In the genomic region with DNA sequence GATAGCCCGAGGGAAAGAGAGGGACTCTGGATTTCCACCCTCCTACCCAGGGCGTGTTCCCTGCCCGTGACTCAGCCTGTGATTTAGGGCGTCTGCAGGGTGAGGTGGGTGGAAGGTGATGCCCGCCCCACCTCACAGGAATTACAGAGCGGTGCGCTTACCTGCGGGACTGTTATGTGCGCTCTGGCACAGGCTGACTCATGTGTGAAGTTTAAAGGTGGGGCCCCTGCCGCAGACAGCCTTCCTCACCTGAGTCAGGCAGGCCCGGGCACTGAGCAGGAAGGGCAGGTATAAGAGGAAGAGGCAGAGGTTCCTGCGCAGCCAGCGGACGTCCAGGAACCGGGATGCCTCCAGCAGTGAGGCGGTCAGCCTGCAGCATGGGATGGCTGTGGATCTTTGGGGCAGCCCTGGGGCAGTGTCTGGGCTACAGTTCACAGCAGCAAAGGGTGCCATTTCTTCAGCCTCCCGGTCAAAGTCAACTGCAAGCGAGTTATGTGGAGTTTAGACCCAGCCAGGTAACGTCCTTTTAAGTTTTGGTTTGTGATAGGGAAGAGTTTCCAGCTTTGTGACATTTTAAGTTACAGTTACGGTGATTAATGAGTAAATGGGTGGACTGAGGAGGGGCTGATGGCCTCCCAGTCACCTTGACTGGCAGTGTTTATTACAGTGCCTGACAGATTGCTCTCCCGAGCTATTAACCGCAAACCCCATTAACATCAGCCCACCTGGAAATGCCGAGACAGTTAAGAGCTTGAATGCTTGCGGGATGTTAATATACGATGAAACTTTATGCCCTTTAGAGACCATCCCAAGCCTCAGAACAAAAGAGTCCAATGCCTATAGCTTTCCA, we compare ENCODE assay signal across 10 cellular contexts.
DNase-seq lines count a peak whose midpoint lies in the region; ATAC-seq, FAIRE-seq and TF ChIP-seq lines count a peak whose summit lies in the region.
"Had no signal": no experiment of that assay in that cellular context is flagged by ENCODE, and none has a peak within 500 bp of the region (broad histone marks: within the 10 kb centered on the region; RNA-seq: fewer than 3 reads in every experiment).

No MANE protein-coding gene starts in this region.

- H2AK5ac ChIP-seq in H1 (ENCODE audit: low read depth, low read length), result no peak overlapping the region

- DNase-seq in ELF-1 (ENCODE audit: low read depth, low spot score), result peak; percentile 8
- DNase-seq in T-helper 1 cell, result peak in 3 of 5 donors; percentile 15 to 44 (median 37)
- no peak for DNase-seq in H1 (ENCODE audit: low read depth in 1 of 2, low spot score in 2 of 2)
- DNase-seq in smooth muscle cell (lab: John Stamatoyannopoulos, UW; ENCODE audit: unreplicated experiment), result no peak
- no peak for DNase-seq in coronary artery (ENCODE audit: low spot score)
- no peak for DNase-seq in omental fat pad (ENCODE audit: low spot score)
- DNase-seq: DMS79 had no signal

- no peak overlapping the region for H2BK15ac ChIP-seq in H1 (ENCODE audit: low read length)

- no peak overlapping the region for H4K8ac ChIP-seq in H1 (ENCODE audit: extremely low read depth, insufficient read depth, low read length)

- H3K79me1 ChIP-seq in H1 (ENCODE audit: low read depth, low read length), result no peaks in the 10 kb centered on the region

- peak overlapping the region; percentile 48; the same call in 1 of the 2 replicates for H2AFZ ChIP-seq in H1 (ENCODE audit: low read length)
- no peak overlapping the region for H2AFZ ChIP-seq in smooth muscle cell (ENCODE audit: low read depth)

- no peaks in the 10 kb centered on the region for H3K36me3 ChIP-seq in H1 (ENCODE audit: control insufficient read depth in 2 of 4, insufficient read depth in 4 of 4, low read length in 3 of 4)
- no peaks in the 10 kb centered on the region for H3K36me3 ChIP-seq in smooth muscle cell (ENCODE audit: low read depth)
- H3K36me3 ChIP-seq: neutrophil had no signal

- no peak overlapping the region for H3K56ac ChIP-seq in H1 (replicated peaks; ENCODE audit: insufficient read length, low read depth, low read length)

- no peaks in the 10 kb centered on the region for H3K9me3 ChIP-seq in H1 (ENCODE audit: insufficient read depth in 2 of 2, low read depth in 1 of 2, low read length in 1 of 2)
- no peaks in the 10 kb centered on the region for H3K9me3 ChIP-seq in smooth muscle cell (replicated peaks; ENCODE audit: low read depth)
- H3K9me3 ChIP-seq: neutrophil had no signal

- no peak overlapping the region for H3K27ac ChIP-seq in H1 (ENCODE audit: low read depth, low read length)
- peak overlapping the region; percentile 13 for H3K27ac ChIP-seq in smooth muscle cell (ENCODE audit: low read depth)
- H3K27ac ChIP-seq in coronary artery, result no peak overlapping the region
- H3K27ac ChIP-seq: neutrophil had no signal

- H2BK120ac ChIP-seq in H1 (replicated peaks; ENCODE audit: low read depth, low read length), result no peak overlapping the region

- H3K23ac ChIP-seq in H1 (ENCODE audit: insufficient read length), result no peak overlapping the region

- no peak overlapping the region for H2BK5ac ChIP-seq in H1 (ENCODE audit: low read depth, low read length)

- H4K5ac ChIP-seq in H1 (ENCODE audit: insufficient read length, low read depth, low read length), result no peak overlapping the region

- no peaks in the 10 kb centered on the region for H3F3A ChIP-seq in smooth muscle cell (ENCODE audit: low read depth)

- CTCF ChIA-PET in H1 (lab: Charles Lee; ENCODE audit: partially characterized antibody), result interaction anchor here (0.8 kb wide), 1 partner anchor 46 kb away, joined by 3 read pairs; no protein-coding TSS in a partner anchor

- H3K4me1 ChIP-seq in H1 (replicated peaks in 1 of 4; ENCODE audit: control insufficient read depth in 3 of 4, insufficient read depth in 4 of 4, low read length in 3 of 4), result peaks cover 0 to 4% (median 3%) of the 10 kb centered on the region in 4 experiments; a peak in 4 of 7 replicates
- H3K4me1 ChIP-seq in smooth muscle cell (ENCODE audit: low read depth), result no peaks in the 10 kb centered on the region

- H3K18ac ChIP-seq in H1 (ENCODE audit: extremely low read depth, low read length), result no peak overlapping the region

- peak overlapping the region; percentile 76; the same call in 1 of the 2 replicates for H2BK20ac ChIP-seq in H1 (ENCODE audit: low read length)

- no peak for TF ChIP-seq EP300 in H1 (IDR thresholded peaks at IDR 0.05; ENCODE audit: borderline replicate concordance in 1 of 2, low read depth in 2 of 2, low read length in 2 of 2)

- H3K23me2 ChIP-seq in H1 (ENCODE audit: low read depth, low read length), result no peaks in the 10 kb centered on the region; the same call in 1 of the 2 replicates

- H3K27me3 ChIP-seq in H1 (replicated peaks in 1 of 4; ENCODE audit: control insufficient read depth in 3 of 4, extremely low read depth in 1 of 4, insufficient read depth in 3 of 4, low read length in 3 of 4) (no peaks in the 10 kb centered on the region), smooth muscle cell (ENCODE audit: low read depth) (peaks cover 4% of the 10 kb centered on the region)
- H3K27me3 ChIP-seq: neutrophil had no signal

- H4K20me1 ChIP-seq in H1 (replicated peaks in 1 of 2; ENCODE audit: control insufficient read depth in 1 of 2, insufficient read depth in 2 of 2, low read length in 2 of 2) (no peaks in the 10 kb centered on the region), smooth muscle cell (ENCODE audit: low read depth) (no peaks in the 10 kb centered on the region)

- H3K4me3 ChIP-seq in H1 (ENCODE audit: extremely low read depth in 1 of 4, insufficient read depth in 2 of 4, low read depth in 3 of 4, low read length in 4 of 4), result no peak overlapping the region
- peak overlapping the region; percentile 38 for H3K4me3 ChIP-seq in smooth muscle cell
- no peak overlapping the region for H3K4me3 ChIP-seq in coronary artery

- H3K79me2 ChIP-seq in H1 (ENCODE audit: control insufficient read depth in 1 of 2, insufficient read depth in 2 of 2, low read length in 2 of 2) (no peaks in the 10 kb centered on the region), smooth muscle cell (ENCODE audit: low read depth) (no peaks in the 10 kb centered on the region)

- TF ChIP-seq CTCF in H1 (IDR thresholded peaks at IDR 0.05; ENCODE audit: control extremely low read depth in 1 of 3, insufficient read depth in 1 of 3, low read depth in 1 of 3, low read length in 3 of 3) (no peak), smooth muscle cell (IDR thresholded peaks at IDR 0.05; ENCODE audit: borderline replicate concordance, insufficient read depth, poor library complexity, severe bottlenecking) (no peak), coronary artery (IDR thresholded peaks at IDR 0.05) (no peak), omental fat pad (IDR thresholded peaks at IDR 0.05) (no peak)

- FAIRE-seq in H1 (lab: Jason Lieb, UNC), result no peak

- no peak for ATAC-seq in GM21619 (IDR thresholded peaks at IDR 0.05; ENCODE audit: unreplicated experiment)
- no peak for ATAC-seq in omental fat pad (ENCODE audit: low FRiP score)
- ATAC-seq in GM18858 (IDR thresholded peaks at IDR 0.05; ENCODE audit: unreplicated experiment), result no peak

- H2BK12ac ChIP-seq in H1 (ENCODE audit: low read depth, low read length), result no peak overlapping the region

- POLR2A ChIA-PET in H1 (lab: Charles Lee; ENCODE audit: partially characterized antibody), result interaction anchor here (0.6 kb wide), 1 partner anchor 77 kb away, joined by 3 read pairs; no protein-coding TSS in a partner anchor

- TF ChIP-seq RAD21 in H1 (IDR thresholded peaks at IDR 0.05 in 1 of 2, conservative IDR thresholded peaks at IDR 0.05 in 1 of 2; ENCODE audit: low read depth in 2 of 2, low read length in 2 of 2), result no peak

- no peak overlapping the region for H3K14ac ChIP-seq in H1 (ENCODE audit: insufficient read length)

- H3K4me2 ChIP-seq in H1 (ENCODE audit: insufficient read depth in 1 of 2, low read depth in 2 of 2, low read length in 2 of 2), result no peak overlapping the region
- peak overlapping the region; percentile 42 for H3K4me2 ChIP-seq in smooth muscle cell

- 82% methylated on average over 25 of the region's 25 CpGs; no CpG with 5 or more reads in 1 of the 2 experiments for WGBS in H1 (ENCODE audit: extremely low coverage in 1 of 2, insufficient coverage in 1 of 2, insufficient read length in 1 of 2, insufficient replicate concordance in 2 of 2, low coverage in 1 of 2, low lambda C conversion rate in 2 of 2, missing lambda C conversion rate in 1 of 2), 2 experiments
- 64% methylated on average over 25 of the region's 25 CpGs for WGBS in smooth muscle cell (ENCODE audit: low lambda C conversion rate)

- no peak for TF ChIP-seq POLR2A in H1 (IDR thresholded peaks at IDR 0.05; ENCODE audit: control extremely low read depth in 1 of 2, low read depth in 2 of 2, low read length in 2 of 2)

- H3K9ac ChIP-seq in H1 (replicated peaks in 1 of 4; ENCODE audit: extremely low read depth in 1 of 4, low read depth in 3 of 4, low read length in 3 of 4), result no peak overlapping the region
- peak overlapping the region; percentile 35 for H3K9ac ChIP-seq in smooth muscle cell (ENCODE audit: low read depth)

- H4K91ac ChIP-seq in H1 (replicated peaks; ENCODE audit: insufficient read length, low read length), result peak overlapping the region; percentile 62

- H3K4ac ChIP-seq in H1 (replicated peaks; ENCODE audit: insufficient read length, low read depth, low read length), result no peak overlapping the region

TF ChIP-seq in H1, 55 proteins besides CTCF, POLR2A, EP300 and RAD21:
- TF ChIP-seq SIRT6 (IDR thresholded peaks at IDR 0.05; ENCODE audit: low read length), result no peak
- TF ChIP-seq CBX5 (IDR thresholded peaks at IDR 0.05; ENCODE audit: low read depth, low read length), result no peak
- no peak for TF ChIP-seq NRF1 (IDR thresholded peaks at IDR 0.05; ENCODE audit: low read depth, low read length)
- TF ChIP-seq POU5F1 (IDR thresholded peaks at IDR 0.05; ENCODE audit: low read depth, low read length), result no peak
- TF ChIP-seq SP2 (IDR thresholded peaks at IDR 0.05; ENCODE audit: low read length), result no peak
- no peak for TF ChIP-seq SIX5 (IDR thresholded peaks at IDR 0.05; ENCODE audit: low read depth, low read length)
- TF ChIP-seq CHD2 (IDR thresholded peaks at IDR 0.05; ENCODE audit: low read length), result no peak
- no peak for TF ChIP-seq SIN3A (conservative IDR thresholded peaks at IDR 0.05 in 1 of 2, IDR thresholded peaks at IDR 0.05 in 1 of 2; ENCODE audit: low read depth in 1 of 2, low read length in 2 of 2)
- no peak for TF ChIP-seq BRCA1 (IDR thresholded peaks at IDR 0.05; ENCODE audit: low read depth, low read length)
- no peak for TF ChIP-seq RFX5 (IDR thresholded peaks at IDR 0.05; ENCODE audit: borderline replicate concordance, low read depth, low read length)
- no peak for TF ChIP-seq RXRA (IDR thresholded peaks at IDR 0.05; ENCODE audit: insufficient read depth, low read depth, low read length)
- no peak for TF ChIP-seq PHF8 (conservative IDR thresholded peaks at IDR 0.05; ENCODE audit: low read depth, low read length)
- TF ChIP-seq SAP30 (IDR thresholded peaks at IDR 0.05; ENCODE audit: insufficient read depth, insufficient replicate concordance, low read length), result no peak
- no peak for TF ChIP-seq ASH2L (IDR thresholded peaks at IDR 0.05; ENCODE audit: low read length)
- no peak for TF ChIP-seq POLR2AphosphoS5 (IDR thresholded peaks at IDR 0.05; ENCODE audit: low read depth, low read length)
- no peak for TF ChIP-seq NANOG (IDR thresholded peaks at IDR 0.05; ENCODE audit: insufficient read depth, low read depth, low read length, poor library complexity, severe bottlenecking)
TF ChIP-seq in H1: peak in this region for 0.

Comparison
In these comparisons a context has a peak if more than half of its experiments do, and no peak if none do; other contexts are left out.
1. DNase-seq: peak in ELF-1 (single experiment) and T-helper 1 cell (3 of 5); none in H1 (0 of 2), smooth muscle cell (single experiment), coronary artery (single experiment) and omental fat pad (single experiment).